Comparison of ENCODE assay signal across 9 cellular contexts in genomic region chr9:122091682-122092592, GRCh38. TPM values are rescaled to one million over a fixed set of nuclear protein-coding genes. Genes with fewer than 3 reads are reported as not detected.
A peak's percentile ranks its signal among the peaks of the same experiment; 100 is the strongest.
DNase-seq lines count a peak whose midpoint lies in the region; ATAC-seq, FAIRE-seq and TF ChIP-seq lines count a peak whose summit lies in the region.
"Had no signal": no experiment of that assay in that cellular context is flagged by ENCODE, and none has a peak within 500 bp of the region (broad histone marks: within the 10 kb centered on the region; RNA-seq: fewer than 3 reads in every experiment).

No MANE protein-coding gene starts in this region.

- no peak for DNase-seq in A549 (ENCODE audit: low read depth in 1 of 2, low spot score in 1 of 2)
- DNase-seq in HL-60 (ENCODE audit: low read depth in 1 of 2, low spot score in 1 of 2), result no peak
- no peak for DNase-seq in breast epithelium (ENCODE audit: low spot score in 2 of 2)
- DNase-seq in HEK293T (ENCODE audit: extremely low spot score), result no peak
- no peak for DNase-seq in pons (ENCODE audit: low spot score)
- DNase-seq in occipital lobe (lab: John Stamatoyannopoulos, UW), result no peak

- H3K36me3 ChIP-seq in breast epithelium (no peaks in the 10 kb centered on the region), mucosa of stomach (ENCODE audit: control insufficient read depth, insufficient read depth, low read length) (no peaks in the 10 kb centered on the region)

- intact Hi-C loops in breast epithelium (cut with DNase I; ENCODE audit: low total_unique reads), result no loop called here

- no peaks in the 10 kb centered on the region for H3K9me3 ChIP-seq in A549
- H3K9me3 ChIP-seq in breast epithelium, result no peaks in the 10 kb centered on the region
- no peaks in the 10 kb centered on the region for H3K9me3 ChIP-seq in mucosa of stomach (ENCODE audit: control insufficient read depth, low read length)

- H3K4me3 ChIP-seq in A549, result peak overlapping the region; percentile 84
- H3K4me3 ChIP-seq in HL-60 (replicated peaks; ENCODE audit: insufficient read depth, low read length), result peak overlapping the region; percentile 77
- peak overlapping the region; percentile 74 to 96 (median 87) for H3K4me3 ChIP-seq in breast epithelium
- peak overlapping the region; percentile 86 for H3K4me3 ChIP-seq in mucosa of stomach (ENCODE audit: low read length)

- 80% methylated on average over 11 of the region's 11 CpGs for WGBS in A549 (ENCODE audit: missing lambda C conversion rate)

- TF ChIP-seq EP300 in A549 (IDR thresholded peaks at IDR 0.05), result no peak

- no peak for TF ChIP-seq RAD21 in A549 (conservative IDR thresholded peaks at IDR 0.05 in 1 of 2, IDR thresholded peaks at IDR 0.05 in 1 of 2)

- H3K27ac ChIP-seq in A549 (peak overlapping the region; percentile 67 to 85; a peak in 4 of 6 replicates), HL-60 (replicated peaks) (no peak overlapping the region), breast epithelium (no peak overlapping the region)

- peak overlapping the region; percentile 85 for H3K4me2 ChIP-seq in A549

- no peak for FAIRE-seq in A549 (lab: Jason Lieb, UNC)
- FAIRE-seq: endometrium had no signal

- H3K27me3 ChIP-seq in HL-60 (ENCODE audit: insufficient read depth, poor library complexity, severe bottlenecking) (no peaks in the 10 kb centered on the region), breast epithelium (no peaks in the 10 kb centered on the region), mucosa of stomach (ENCODE audit: control insufficient read depth, insufficient read depth, low read length) (peaks cover 5% of the 10 kb centered on the region)

- TF ChIP-seq CTCF in A549 (IDR thresholded peaks at IDR 0.05), result no peak
- TF ChIP-seq CTCF in HL-60 (IDR thresholded peaks at IDR 0.05; ENCODE audit: insufficient read depth, low read length), result no peak
- TF ChIP-seq CTCF in breast epithelium (IDR thresholded peaks at IDR 0.05), result no peak

- POLR2A ChIA-PET in A549 (lab: Yijun Ruan, JAX) (no interaction called here), HEK293T (lab: Yijun Ruan, JAX) (no interaction called here)

- TF ChIP-seq POLR2A in A549 (IDR thresholded peaks at IDR 0.05; ENCODE audit: low read length) (no peak), breast epithelium (IDR thresholded peaks at IDR 0.05) (no peak)

- H3K9ac ChIP-seq in mucosa of stomach (ENCODE audit: low read length), result peak overlapping the region; percentile 66

- H3K4me1 ChIP-seq in A549, result peaks cover 10% of the 10 kb centered on the region; the same call in 2 of the 3 replicates
- peaks cover 0 to 8% of the 10 kb centered on the region in 2 donors for H3K4me1 ChIP-seq in breast epithelium
- peaks cover 11% of the 10 kb centered on the region for H3K4me1 ChIP-seq in mucosa of stomach (ENCODE audit: control insufficient read depth, insufficient read depth, low read length)

- ATAC-seq in A549, result no peak
- ATAC-seq in GM21619 (IDR thresholded peaks at IDR 0.05; ENCODE audit: unreplicated experiment), result no peak

- CTCF ChIA-PET in A549 (lab: Yijun Ruan, JAX) (interaction anchor here (0.6 to 10.5 kb wide), 5 partner anchors 9 to 547 kb away, joined by 3 to 385 read pairs (median 4); no protein-coding TSS in a partner anchor), HEK293T (lab: Yijun Ruan, JAX) (interaction anchor here (0.5 to 1.0 kb wide), 2 partner anchors 7 to 259 kb away, joined by 3 read pairs; no protein-coding TSS in a partner anchor)

TF ChIP-seq in A549, 52 proteins besides CTCF, POLR2A, EP300 and RAD21:
- TF ChIP-seq, protein P1, sequence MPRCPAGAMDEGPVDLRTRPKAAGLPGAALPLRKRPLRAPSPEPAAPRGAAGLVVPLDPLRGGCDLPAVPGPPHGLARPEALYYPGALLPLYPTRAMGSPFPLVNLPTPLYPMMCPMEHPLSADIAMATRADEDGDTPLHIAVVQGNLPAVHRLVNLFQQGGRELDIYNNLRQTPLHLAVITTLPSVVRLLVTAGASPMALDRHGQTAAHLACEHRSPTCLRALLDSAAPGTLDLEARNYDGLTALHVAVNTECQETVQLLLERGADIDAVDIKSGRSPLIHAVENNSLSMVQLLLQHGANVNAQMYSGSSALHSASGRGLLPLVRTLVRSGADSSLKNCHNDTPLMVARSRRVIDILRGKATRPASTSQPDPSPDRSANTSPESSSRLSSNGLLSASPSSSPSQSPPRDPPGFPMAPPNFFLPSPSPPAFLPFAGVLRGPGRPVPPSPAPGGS (IDR thresholded peaks at IDR 0.05), result no peak
- TF ChIP-seq PBX3 (IDR thresholded peaks at IDR 0.05) (no peak), HES2 (IDR thresholded peaks at IDR 0.05) (no peak), JUN (IDR thresholded peaks at IDR 0.05) (no peak), NPAS2 (CRISPR knock-in tag; IDR thresholded peaks at IDR 0.05; ENCODE audit: borderline replicate concordance) (no peak), USF2 (IDR thresholded peaks at IDR 0.05) (no peak)
TF ChIP-seq in A549: peak in this region for 0.

TF ChIP-seq in HEK293T, 16 proteins besides CTCF, POLR2A, EP300 and RAD21:
- TF ChIP-seq FOXK2 (IDR thresholded peaks at IDR 0.05), result no peak
- no peak for TF ChIP-seq ELF4 (IDR thresholded peaks at IDR 0.05)
- TF ChIP-seq L3MBTL2 (conservative IDR thresholded peaks at IDR 0.05), result no peak
- no peak for TF ChIP-seq SP1 (IDR thresholded peaks at IDR 0.05)
- TF ChIP-seq PKNOX1 (IDR thresholded peaks at IDR 0.05), result no peak
- no peak for TF ChIP-seq SUZ12 (IDR thresholded peaks at IDR 0.05)
- no peak for TF ChIP-seq NFRKB (IDR thresholded peaks at IDR 0.05)
- no peak for TF ChIP-seq LEF1 (IDR thresholded peaks at IDR 0.05; ENCODE audit: borderline replicate concordance)
- no peak for TF ChIP-seq ZNF384 (IDR thresholded peaks at IDR 0.05)
- TF ChIP-seq TARDBP (IDR thresholded peaks at IDR 0.05), result no peak
- TF ChIP-seq ARNT (IDR thresholded peaks at IDR 0.05), result no peak
- TF ChIP-seq HDGF (IDR thresholded peaks at IDR 0.05; ENCODE audit: borderline replicate concordance), result no peak
- TF ChIP-seq FOXA1 (IDR thresholded peaks at IDR 0.05), result no peak
- no peak for TF ChIP-seq FOXM1 (IDR thresholded peaks at IDR 0.05; ENCODE audit: borderline replicate concordance)
TF ChIP-seq in HEK293T: peak in this region for 0.

RNA-seq across cellular contexts. Expression of gene TTLL11, which starts 1.2 kb away (rescaled TPM):
- polyA plus RNA-seq in A549 (2011; rRNA removed), result 2.6 and 3.0 TPM in 2 replicates
- polyA plus RNA-seq in A549 (2012; cell fraction: cytosol; rRNA removed), result 2.1 and 2.5 TPM in 2 replicates
- 2.0 and 2.6 TPM in 2 replicates for polyA plus RNA-seq in A549 (2012; cell fraction: nucleus; rRNA removed)
- polyA plus RNA-seq in A549 (2017; fragmentation: RNase III; extraction: RNeasy Plus Mini Kit Qiagen cat#74134 plus additional on column Dnase treatment), result 1.8 to 2.7 TPM (median 1.9 TPM) in 3 replicates
- 1.9 and 4.3 TPM in 2 replicates for polyA minus RNA-seq in A549 (2011; rRNA and poly(A)+ RNA removed)
- 10 to 100 TPM in 1 of 3 donors, 1 to 10 TPM in 2; 9.0 to 12.1 (median 10.0) TPM for total RNA-seq in breast epithelium
- 26.8 TPM for total RNA-seq in occipital lobe

Comparison
In these comparisons a context has a peak if more than half of its experiments do, and no peak if none do; other contexts are left out.
1. H3K27ac ChIP-seq: peak in A549 (2 of 2); none in HL-60 (single experiment) and breast epithelium (0 of 2).
2. Peak in every context shown above with its lines, with median percentiles within 50 percentile points of each other: H3K4me3 ChIP-seq.